In the genomic region with DNA sequence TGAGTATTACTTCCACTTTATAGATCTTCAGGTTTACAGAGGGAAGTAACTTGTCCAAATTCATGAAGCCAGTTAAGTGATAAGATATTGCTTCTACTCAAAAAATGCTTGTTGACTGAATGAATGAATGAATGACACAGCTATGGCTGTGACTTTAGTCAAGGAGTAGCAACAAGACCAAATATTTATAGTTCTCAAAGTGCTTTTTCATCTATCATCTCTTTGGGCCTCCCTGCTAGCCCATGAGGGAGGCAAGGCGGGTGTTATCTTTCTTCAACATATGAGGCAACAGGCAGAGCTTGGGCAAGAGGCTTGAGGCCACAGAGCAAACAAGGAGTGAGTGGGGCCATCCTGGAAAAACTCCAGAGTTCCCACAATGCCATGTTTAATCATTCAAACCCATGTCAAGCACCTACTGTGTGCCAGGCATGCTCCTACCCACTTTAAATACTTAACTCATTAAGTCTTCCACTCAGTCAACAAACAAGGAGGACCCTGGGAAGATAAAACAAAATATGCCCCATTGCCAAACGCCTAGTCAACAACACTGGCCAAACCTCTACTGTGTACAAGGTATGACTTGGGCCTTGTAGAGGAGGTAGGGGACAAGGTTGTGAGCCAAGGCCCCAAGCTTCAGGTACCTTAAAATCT, we compare ENCODE assay signal across 1 cellular context.
A peak's percentile ranks its signal among the peaks of the same experiment; 100 is the strongest.
TF ChIP-seq lines count a peak whose summit lies in the region.

No MANE protein-coding gene starts in this region.

TF ChIP-seq in HepG2, 621 proteins besides CTCF, POLR2A, EP300 and RAD21 (continued from another document and continues in another):
- TF ChIP-seq, protein P1, sequence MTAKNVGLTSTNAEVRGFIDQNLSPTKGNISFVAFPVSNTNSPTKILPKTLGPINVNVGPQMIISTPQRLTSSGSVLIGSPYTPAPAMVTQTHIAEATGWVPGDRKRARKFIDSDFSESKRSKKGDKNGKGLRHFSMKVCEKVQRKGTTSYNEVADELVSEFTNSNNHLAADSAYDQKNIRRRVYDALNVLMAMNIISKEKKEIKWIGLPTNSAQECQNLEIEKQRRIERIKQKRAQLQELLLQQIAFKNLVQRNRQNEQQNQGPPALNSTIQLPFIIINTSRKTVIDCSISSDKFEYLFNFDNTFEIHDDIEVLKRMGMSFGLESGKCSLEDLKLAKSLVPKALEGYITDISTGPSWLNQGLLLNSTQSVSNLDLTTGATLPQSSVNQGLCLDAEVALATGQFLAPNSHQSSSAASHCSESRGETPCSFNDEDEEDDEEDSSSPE (CRISPR knock-in tag; IDR thresholded peaks at IDR 0.05) = peak; percentile 84
- TF ChIP-seq ZNF431 (CRISPR knock-in tag; IDR thresholded peaks at IDR 0.05; ENCODE audit: borderline replicate concordance, low read depth) (no peak), MBD4 (IDR thresholded peaks at IDR 0.05; ENCODE audit: borderline replicate concordance, low read length) (0 out of 2 replicates have a peak, but pooled peaks have one; percentile 96), NFE2 (CRISPR knock-in tag; IDR thresholded peaks at IDR 0.05) (no peak), ISL2 (CRISPR knock-in tag; IDR thresholded peaks at IDR 0.05) (peak; percentile 99), RAD51 (IDR thresholded peaks at IDR 0.05; ENCODE audit: borderline replicate concordance) (no peak), RBM39 (IDR thresholded peaks at IDR 0.05; ENCODE audit: low read depth, low read length, poor library complexity, severe bottlenecking) (no peak), SMAD9 (CRISPR knock-in tag; IDR thresholded peaks at IDR 0.05) (no peak), WIZ (CRISPR knock-in tag; IDR thresholded peaks at IDR 0.05) (peak; percentile 92; the same call in 1 of the 2 replicates), ZNF850 (CRISPR knock-in tag; conservative IDR thresholded peaks at IDR 0.05) (no peak), ZNF761 (CRISPR knock-in tag; conservative IDR thresholded peaks at IDR 0.05) (peak; percentile 94), REPIN1 (CRISPR knock-in tag; IDR thresholded peaks at IDR 0.05; ENCODE audit: borderline replicate concordance, low read depth) (peak; percentile 42), NR2F1 (CRISPR knock-in tag; IDR thresholded peaks at IDR 0.05) (peak; percentile 51 to 60; a peak in 1 of 4 replicates), ZNF670 (CRISPR knock-in tag; IDR thresholded peaks at IDR 0.05; ENCODE audit: borderline replicate concordance) (peak; percentile 65; the same call in 1 of the 2 replicates), YEATS4 (CRISPR knock-in tag; IDR thresholded peaks at IDR 0.05; ENCODE audit: borderline replicate concordance) (peak; percentile 79; the same call in 1 of the 2 replicates), HOXA7 (CRISPR knock-in tag; IDR thresholded peaks at IDR 0.05) (no peak), GATA4 (IDR thresholded peaks at IDR 0.05; ENCODE audit: borderline replicate concordance, low read depth) (peak; percentile 98), CREB1 (IDR thresholded peaks at IDR 0.05) (no peak), CREB1 (CRISPR knock-in tag; IDR thresholded peaks at IDR 0.05) (peak; percentile 84), KDM6A (CRISPR knock-in tag; IDR thresholded peaks at IDR 0.05; ENCODE audit: low read depth) (peak; percentile 96), ZNF766 (CRISPR knock-in tag; IDR thresholded peaks at IDR 0.05; ENCODE audit: borderline replicate concordance) (peak; percentile 73; the same call in 1 of the 2 replicates), HMG20B (CRISPR knock-in tag; conservative IDR thresholded peaks at IDR 0.05) (peak; percentile 97), DMAP1 (CRISPR knock-in tag; IDR thresholded peaks at IDR 0.05) (peak; percentile 76; the same call in 1 of the 2 replicates), JUND (CRISPR knock-in tag; IDR thresholded peaks at IDR 0.05) (peak; percentile 88), MATR3 (CRISPR knock-in tag; IDR thresholded peaks at IDR 0.05) (no peak), ZNF878 (CRISPR knock-in tag; IDR thresholded peaks at IDR 0.05) (peak; percentile 14; the same call in 1 of the 2 replicates), PHF8 (CRISPR knock-in tag; IDR thresholded peaks at IDR 0.05) (peak; percentile 64; the same call in 1 of the 2 replicates), MYC (CRISPR knock-in tag; IDR thresholded peaks at IDR 0.05; ENCODE audit: borderline replicate concordance) (peak; percentile 81; the same call in 1 of the 2 replicates), ZNF549 (CRISPR knock-in tag; IDR thresholded peaks at IDR 0.05) (no peak), MED8 (CRISPR knock-in tag; IDR thresholded peaks at IDR 0.05; ENCODE audit: insufficient replicate concordance) (peak; percentile 97), SP1 (IDR thresholded peaks at IDR 0.05) (no peak), SP1 (CRISPR knock-in tag; IDR thresholded peaks at IDR 0.05) (no peak), ZNF891 (CRISPR knock-in tag; IDR thresholded peaks at IDR 0.05) (no peak), FOXO1 (CRISPR knock-in tag; IDR thresholded peaks at IDR 0.05) (peak; percentile 98), ZNF547 (CRISPR knock-in tag; IDR thresholded peaks at IDR 0.05) (peak; percentile 22; the same call in 1 of the 2 replicates)
- TF ChIP-seq, protein P2, sequence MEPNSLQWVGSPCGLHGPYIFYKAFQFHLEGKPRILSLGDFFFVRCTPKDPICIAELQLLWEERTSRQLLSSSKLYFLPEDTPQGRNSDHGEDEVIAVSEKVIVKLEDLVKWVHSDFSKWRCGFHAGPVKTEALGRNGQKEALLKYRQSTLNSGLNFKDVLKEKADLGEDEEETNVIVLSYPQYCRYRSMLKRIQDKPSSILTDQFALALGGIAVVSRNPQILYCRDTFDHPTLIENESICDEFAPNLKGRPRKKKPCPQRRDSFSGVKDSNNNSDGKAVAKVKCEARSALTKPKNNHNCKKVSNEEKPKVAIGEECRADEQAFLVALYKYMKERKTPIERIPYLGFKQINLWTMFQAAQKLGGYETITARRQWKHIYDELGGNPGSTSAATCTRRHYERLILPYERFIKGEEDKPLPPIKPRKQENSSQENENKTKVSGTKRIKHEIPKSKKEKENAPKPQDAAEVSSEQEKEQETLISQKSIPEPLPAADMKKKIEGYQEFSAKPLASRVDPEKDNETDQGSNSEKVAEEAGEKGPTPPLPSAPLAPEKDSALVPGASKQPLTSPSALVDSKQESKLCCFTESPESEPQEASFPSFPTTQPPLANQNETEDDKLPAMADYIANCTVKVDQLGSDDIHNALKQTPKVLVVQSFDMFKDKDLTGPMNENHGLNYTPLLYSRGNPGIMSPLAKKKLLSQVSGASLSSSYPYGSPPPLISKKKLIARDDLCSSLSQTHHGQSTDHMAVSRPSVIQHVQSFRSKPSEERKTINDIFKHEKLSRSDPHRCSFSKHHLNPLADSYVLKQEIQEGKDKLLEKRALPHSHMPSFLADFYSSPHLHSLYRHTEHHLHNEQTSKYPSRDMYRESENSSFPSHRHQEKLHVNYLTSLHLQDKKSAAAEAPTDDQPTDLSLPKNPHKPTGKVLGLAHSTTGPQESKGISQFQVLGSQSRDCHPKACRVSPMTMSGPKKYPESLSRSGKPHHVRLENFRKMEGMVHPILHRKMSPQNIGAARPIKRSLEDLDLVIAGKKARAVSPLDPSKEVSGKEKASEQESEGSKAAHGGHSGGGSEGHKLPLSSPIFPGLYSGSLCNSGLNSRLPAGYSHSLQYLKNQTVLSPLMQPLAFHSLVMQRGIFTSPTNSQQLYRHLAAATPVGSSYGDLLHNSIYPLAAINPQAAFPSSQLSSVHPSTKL (CRISPR knock-in tag; IDR thresholded peaks at IDR 0.05) = peak; percentile 99
- TF ChIP-seq, protein P3, sequence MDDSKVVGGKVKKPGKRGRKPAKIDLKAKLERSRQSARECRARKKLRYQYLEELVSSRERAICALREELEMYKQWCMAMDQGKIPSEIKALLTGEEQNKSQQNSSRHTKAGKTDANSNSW (CRISPR knock-in tag; IDR thresholded peaks at IDR 0.05; ENCODE audit: borderline replicate concordance) = no peak
- TF ChIP-seq, protein P4, sequence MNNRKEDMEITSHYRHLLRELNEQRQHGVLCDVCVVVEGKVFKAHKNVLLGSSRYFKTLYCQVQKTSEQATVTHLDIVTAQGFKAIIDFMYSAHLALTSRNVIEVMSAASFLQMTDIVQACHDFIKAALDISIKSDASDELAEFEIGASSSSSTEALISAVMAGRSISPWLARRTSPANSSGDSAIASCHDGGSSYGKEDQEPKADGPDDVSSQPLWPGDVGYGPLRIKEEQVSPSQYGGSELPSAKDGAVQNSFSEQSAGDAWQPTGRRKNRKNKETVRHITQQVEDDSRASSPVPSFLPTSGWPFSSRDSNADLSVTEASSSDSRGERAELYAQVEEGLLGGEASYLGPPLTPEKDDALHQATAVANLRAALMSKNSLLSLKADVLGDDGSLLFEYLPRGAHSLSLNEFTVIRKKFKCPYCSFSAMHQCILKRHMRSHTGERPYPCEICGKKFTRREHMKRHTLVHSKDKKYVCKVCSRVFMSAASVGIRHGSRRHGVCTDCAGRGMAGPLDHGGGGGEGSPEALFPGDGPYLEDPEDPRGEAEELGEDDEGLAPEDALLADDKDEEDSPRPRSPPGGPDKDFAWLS (CRISPR knock-in tag; IDR thresholded peaks at IDR 0.05; ENCODE audit: borderline replicate concordance) = 0 out of 2 replicates have a peak, but pooled peaks have one; percentile 29
- TF ChIP-seq, protein P5, sequence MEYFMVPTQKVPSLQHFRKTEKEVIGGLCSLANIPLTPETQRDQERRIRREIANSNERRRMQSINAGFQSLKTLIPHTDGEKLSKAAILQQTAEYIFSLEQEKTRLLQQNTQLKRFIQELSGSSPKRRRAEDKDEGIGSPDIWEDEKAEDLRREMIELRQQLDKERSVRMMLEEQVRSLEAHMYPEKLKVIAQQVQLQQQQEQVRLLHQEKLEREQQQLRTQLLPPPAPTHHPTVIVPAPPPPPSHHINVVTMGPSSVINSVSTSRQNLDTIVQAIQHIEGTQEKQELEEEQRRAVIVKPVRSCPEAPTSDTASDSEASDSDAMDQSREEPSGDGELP (IDR thresholded peaks at IDR 0.05; ENCODE audit: borderline replicate concordance, low read depth) = peak; percentile 81
- TF ChIP-seq, protein P6, sequence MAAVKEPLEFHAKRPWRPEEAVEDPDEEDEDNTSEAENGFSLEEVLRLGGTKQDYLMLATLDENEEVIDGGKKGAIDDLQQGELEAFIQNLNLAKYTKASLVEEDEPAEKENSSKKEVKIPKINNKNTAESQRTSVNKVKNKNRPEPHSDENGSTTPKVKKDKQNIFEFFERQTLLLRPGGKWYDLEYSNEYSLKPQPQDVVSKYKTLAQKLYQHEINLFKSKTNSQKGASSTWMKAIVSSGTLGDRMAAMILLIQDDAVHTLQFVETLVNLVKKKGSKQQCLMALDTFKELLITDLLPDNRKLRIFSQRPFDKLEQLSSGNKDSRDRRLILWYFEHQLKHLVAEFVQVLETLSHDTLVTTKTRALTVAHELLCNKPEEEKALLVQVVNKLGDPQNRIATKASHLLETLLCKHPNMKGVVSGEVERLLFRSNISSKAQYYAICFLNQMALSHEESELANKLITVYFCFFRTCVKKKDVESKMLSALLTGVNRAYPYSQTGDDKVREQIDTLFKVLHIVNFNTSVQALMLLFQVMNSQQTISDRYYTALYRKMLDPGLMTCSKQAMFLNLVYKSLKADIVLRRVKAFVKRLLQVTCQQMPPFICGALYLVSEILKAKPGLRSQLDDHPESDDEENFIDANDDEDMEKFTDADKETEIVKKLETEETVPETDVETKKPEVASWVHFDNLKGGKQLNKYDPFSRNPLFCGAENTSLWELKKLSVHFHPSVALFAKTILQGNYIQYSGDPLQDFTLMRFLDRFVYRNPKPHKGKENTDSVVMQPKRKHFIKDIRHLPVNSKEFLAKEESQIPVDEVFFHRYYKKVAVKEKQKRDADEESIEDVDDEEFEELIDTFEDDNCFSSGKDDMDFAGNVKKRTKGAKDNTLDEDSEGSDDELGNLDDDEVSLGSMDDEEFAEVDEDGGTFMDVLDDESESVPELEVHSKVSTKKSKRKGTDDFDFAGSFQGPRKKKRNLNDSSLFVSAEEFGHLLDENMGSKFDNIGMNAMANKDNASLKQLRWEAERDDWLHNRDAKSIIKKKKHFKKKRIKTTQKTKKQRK (IDR thresholded peaks at IDR 0.05; ENCODE audit: low read length) = no peak
- TF ChIP-seq, protein P7, sequence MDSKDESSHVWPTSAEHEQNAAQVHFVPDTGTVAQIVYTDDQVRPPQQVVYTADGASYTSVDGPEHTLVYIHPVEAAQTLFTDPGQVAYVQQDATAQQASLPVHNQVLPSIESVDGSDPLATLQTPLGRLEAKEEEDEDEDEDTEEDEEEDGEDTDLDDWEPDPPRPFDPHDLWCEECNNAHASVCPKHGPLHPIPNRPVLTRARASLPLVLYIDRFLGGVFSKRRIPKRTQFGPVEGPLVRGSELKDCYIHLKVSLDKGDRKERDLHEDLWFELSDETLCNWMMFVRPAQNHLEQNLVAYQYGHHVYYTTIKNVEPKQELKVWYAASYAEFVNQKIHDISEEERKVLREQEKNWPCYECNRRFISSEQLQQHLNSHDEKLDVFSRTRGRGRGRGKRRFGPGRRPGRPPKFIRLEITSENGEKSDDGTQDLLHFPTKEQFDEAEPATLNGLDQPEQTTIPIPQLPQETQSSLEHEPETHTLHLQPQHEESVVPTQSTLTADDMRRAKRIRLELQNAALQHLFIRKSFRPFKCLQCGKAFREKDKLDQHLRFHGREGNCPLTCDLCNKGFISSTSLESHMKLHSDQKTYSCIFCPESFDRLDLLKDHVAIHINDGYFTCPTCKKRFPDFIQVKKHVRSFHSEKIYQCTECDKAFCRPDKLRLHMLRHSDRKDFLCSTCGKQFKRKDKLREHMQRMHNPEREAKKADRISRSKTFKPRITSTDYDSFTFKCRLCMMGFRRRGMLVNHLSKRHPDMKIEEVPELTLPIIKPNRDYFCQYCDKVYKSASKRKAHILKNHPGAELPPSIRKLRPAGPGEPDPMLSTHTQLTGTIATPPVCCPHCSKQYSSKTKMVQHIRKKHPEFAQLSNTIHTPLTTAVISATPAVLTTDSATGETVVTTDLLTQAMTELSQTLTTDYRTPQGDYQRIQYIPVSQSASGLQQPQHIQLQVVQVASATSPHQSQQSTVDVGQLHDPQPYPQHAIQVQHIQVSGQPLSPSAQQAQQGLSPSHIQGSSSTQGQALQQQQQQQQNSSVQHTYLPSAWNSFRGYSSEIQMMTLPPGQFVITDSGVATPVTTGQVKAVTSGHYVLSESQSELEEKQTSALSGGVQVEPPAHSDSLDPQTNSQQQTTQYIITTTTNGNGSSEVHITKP (CRISPR knock-in tag; IDR thresholded peaks at IDR 0.05; ENCODE audit: low read depth) = peak; percentile 77; the same call in 1 of the 2 replicates
- TF ChIP-seq, protein P8, sequence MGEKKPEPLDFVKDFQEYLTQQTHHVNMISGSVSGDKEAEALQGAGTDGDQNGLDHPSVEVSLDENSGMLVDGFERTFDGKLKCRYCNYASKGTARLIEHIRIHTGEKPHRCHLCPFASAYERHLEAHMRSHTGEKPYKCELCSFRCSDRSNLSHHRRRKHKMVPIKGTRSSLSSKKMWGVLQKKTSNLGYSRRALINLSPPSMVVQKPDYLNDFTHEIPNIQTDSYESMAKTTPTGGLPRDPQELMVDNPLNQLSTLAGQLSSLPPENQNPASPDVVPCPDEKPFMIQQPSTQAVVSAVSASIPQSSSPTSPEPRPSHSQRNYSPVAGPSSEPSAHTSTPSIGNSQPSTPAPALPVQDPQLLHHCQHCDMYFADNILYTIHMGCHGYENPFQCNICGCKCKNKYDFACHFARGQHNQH (CRISPR knock-in tag; IDR thresholded peaks at IDR 0.05) = peak; percentile 99
- TF ChIP-seq, protein P9, sequence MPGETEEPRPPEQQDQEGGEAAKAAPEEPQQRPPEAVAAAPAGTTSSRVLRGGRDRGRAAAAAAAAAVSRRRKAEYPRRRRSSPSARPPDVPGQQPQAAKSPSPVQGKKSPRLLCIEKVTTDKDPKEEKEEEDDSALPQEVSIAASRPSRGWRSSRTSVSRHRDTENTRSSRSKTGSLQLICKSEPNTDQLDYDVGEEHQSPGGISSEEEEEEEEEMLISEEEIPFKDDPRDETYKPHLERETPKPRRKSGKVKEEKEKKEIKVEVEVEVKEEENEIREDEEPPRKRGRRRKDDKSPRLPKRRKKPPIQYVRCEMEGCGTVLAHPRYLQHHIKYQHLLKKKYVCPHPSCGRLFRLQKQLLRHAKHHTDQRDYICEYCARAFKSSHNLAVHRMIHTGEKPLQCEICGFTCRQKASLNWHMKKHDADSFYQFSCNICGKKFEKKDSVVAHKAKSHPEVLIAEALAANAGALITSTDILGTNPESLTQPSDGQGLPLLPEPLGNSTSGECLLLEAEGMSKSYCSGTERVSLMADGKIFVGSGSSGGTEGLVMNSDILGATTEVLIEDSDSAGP (CRISPR knock-in tag; IDR thresholded peaks at IDR 0.05; ENCODE audit: borderline replicate concordance) = peak; percentile 45; the same call in 1 of the 2 replicates
